In the genomic region with DNA sequence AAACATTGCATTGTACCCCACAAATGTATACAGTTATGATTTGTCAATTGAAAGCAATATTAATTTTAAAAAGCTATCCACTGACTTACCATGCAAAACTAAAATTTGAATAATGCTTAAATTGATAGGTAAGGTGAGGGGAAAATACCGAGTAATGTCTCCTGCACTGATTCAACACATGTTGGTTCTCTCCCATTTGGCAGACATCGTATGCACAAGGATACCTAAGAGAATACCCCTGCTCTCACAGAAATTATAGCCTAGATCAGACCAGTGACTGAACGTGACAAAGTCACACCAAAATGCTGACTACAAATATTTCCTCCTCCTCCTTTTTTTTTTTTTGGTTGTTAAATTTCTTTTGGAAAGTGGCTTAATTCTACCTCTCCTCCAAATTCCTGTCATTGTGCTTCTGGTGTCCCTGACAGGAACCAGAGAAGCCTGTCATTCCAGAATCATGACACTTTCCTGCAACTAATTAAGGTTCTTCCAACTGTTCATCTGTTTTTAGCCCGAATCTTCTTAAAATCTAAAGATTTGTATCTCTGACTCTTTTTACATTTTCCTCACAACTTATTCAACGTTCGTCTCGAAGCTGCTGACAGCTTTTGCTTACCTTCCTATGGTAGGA, we compare ENCODE assay signal across 1 cellular context.
TF ChIP-seq lines count a peak whose summit lies in the region.

No MANE protein-coding gene starts in this region.

TF ChIP-seq in K562, 482 proteins besides CTCF, POLR2A, EP300 and RAD21:
- TF ChIP-seq SAP30 (IDR thresholded peaks at IDR 0.05; ENCODE audit: borderline replicate concordance, insufficient read depth, low read depth, low read length, poor library complexity, severe bottlenecking) = no peak
- TF ChIP-seq ZNF408 (CRISPR knock-in tag; IDR thresholded peaks at IDR 0.05; ENCODE audit: low read depth) = no peak
- no peak for TF ChIP-seq STAG1 (CRISPR knock-in tag; IDR thresholded peaks at IDR 0.05; ENCODE audit: borderline replicate concordance)
- TF ChIP-seq C11orf30 (IDR thresholded peaks at IDR 0.05; ENCODE audit: low read depth) = peak; percentile 17; the same call in 1 of the 2 replicates
- TF ChIP-seq ZNF316 (IDR thresholded peaks at IDR 0.05) = peak; percentile 61
TF ChIP-seq in K562: peak in this region for 2.
